ENCODE assay signal across 9 cellular contexts in the genomic region with DNA sequence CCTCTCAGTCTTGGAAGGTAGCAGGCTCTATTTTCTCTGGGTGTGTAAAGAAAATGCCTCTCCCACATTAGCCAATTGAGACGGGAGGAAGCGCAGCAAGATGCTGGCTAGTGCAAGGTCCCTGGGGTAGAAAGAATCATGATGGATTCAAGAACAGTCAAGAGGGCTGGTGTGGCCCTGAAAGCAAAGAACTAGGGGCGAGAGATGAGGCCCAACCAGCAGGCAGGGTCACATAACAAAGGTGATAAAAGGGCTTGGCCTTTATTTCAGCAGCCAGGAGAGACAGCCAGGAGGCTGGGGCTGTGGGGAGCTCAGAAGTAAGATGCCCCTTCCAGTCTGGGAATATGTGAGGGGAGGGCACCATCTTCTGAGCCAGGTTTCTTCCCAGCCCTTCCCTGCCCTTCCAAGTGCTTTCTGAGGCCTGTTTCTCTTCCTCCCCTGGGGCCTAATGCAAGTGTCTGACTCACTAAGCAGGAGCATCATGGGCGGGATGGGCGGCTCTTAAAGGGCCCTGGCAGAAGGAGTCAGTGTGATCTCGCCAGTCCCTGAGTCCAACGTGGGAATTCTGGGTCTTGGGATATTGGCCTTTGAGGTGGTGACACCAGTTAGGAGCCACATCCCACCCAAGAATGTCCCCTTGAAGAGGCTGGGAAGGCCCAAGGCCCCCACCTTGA. TPM values are rescaled to one million over a fixed set of nuclear protein-coding genes. Genes with fewer than 3 reads are reported as not detected.
DNase-seq lines count a peak whose midpoint lies in the region; ATAC-seq and TF ChIP-seq lines count a peak whose summit lies in the region.
"Had no signal": no experiment of that assay in that cellular context is flagged by ENCODE, and none has a peak within 500 bp of the region (broad histone marks: within the 10 kb centered on the region; RNA-seq: fewer than 3 reads in every experiment).

No MANE protein-coding gene starts in this region.

- peak overlapping the region; percentile 27 for H2AFZ ChIP-seq in fibroblast of lung (ENCODE audit: low read length)

- no peaks in the 10 kb centered on the region for H3K27me3 ChIP-seq in fibroblast of lung (ENCODE audit: control insufficient read depth, insufficient read depth, low read length)
- H3K27me3 ChIP-seq in sigmoid colon: no peaks in the 10 kb centered on the region

- peaks cover 72% of the 10 kb centered on the region for H3K4me1 Mint-ChIP-seq in activated CD4-positive, alpha-beta T cell treated with anti-CD3 and anti-CD28 coated beads, Interleukin-2, amount 10 ng/mL, durations not matched to agents 7 days and 5 days
- H3K4me1 Mint-ChIP-seq in T-cell: peaks cover 73 to 87% (median 83%) of the 10 kb centered on the region in 3 donors

- peak overlapping the region; percentile 55 for H3K27ac ChIP-seq in fibroblast of lung (ENCODE audit: insufficient read depth, low read length)
- peak overlapping the region; percentile 59 to 77 (median 66) for H3K27ac ChIP-seq in sigmoid colon
- H3K27ac ChIP-seq: VCaP had no signal

- no peak for DNase-seq in activated CD4-positive, alpha-beta T cell treated with anti-CD3 and anti-CD28 coated beads, Interleukin-2, amount 10 ng/mL, durations not matched to agents 7 days and 5 days
- DNase-seq in activated CD4-positive, alpha-beta T cell treated with anti-CD3 and anti-CD28 coated beads for 4 hours: no peak
- DNase-seq in T-cell (no peak), fibroblast of lung (ENCODE audit: low read depth in 2 of 2) (peak; percentile 88), sigmoid colon (peak; percentile 87), NCI-H1048 (lab: John Stamatoyannopoulos, UW) (no peak)

- H3K27me3 Mint-ChIP-seq in activated CD4-positive, alpha-beta T cell treated with anti-CD3 and anti-CD28 coated beads, Interleukin-2, amount 10 ng/mL, durations not matched to agents 7 days and 5 days: no peaks in the 10 kb centered on the region
- no peaks in the 10 kb centered on the region for H3K27me3 Mint-ChIP-seq in T-cell

- H3K36me3 ChIP-seq in fibroblast of lung (ENCODE audit: control insufficient read depth, insufficient read depth, low read length) (peaks cover 2% of the 10 kb centered on the region), sigmoid colon (peaks cover 0 to 6% (median 0%) of the 10 kb centered on the region in 4 donors)

- H3K4me1 ChIP-seq in fibroblast of lung (ENCODE audit: control insufficient read depth, extremely low read depth, insufficient read depth, low read length): peaks cover 12% of the 10 kb centered on the region
- H3K4me1 ChIP-seq in sigmoid colon: peaks cover 0 to 40% (median 25%) of the 10 kb centered on the region in 4 donors

- no peak overlapping the region for H3K9ac ChIP-seq in fibroblast of lung (ENCODE audit: insufficient read depth, low read length)

- no peaks in the 10 kb centered on the region for H4K20me1 ChIP-seq in fibroblast of lung (ENCODE audit: control insufficient read depth, extremely low read depth, insufficient read depth, low read length)

- TF ChIP-seq POLR2A in sigmoid colon (IDR thresholded peaks at IDR 0.05): no peak

- peak overlapping the region; percentile 81 for H3K27ac Mint-ChIP-seq in activated CD4-positive, alpha-beta T cell treated with anti-CD3 and anti-CD28 coated beads, Interleukin-2, amount 10 ng/mL, durations not matched to agents 7 days and 5 days
- peak overlapping the region; percentile 98 to 100 for H3K27ac Mint-ChIP-seq in T-cell

- 52 to 62% methylated on average over 7 of the region's 7 CpGs for WGBS in sigmoid colon, 2 donors

- TF ChIP-seq CTCF in fibroblast of lung (conservative IDR thresholded peaks at IDR 0.05 in 1 of 2, IDR thresholded peaks at IDR 0.05 in 1 of 2; ENCODE audit: low read depth in 1 of 2, low read length in 2 of 2) (no peak), sigmoid colon (IDR thresholded peaks at IDR 0.05) (no peak)

- peak overlapping the region; percentile 100 for H3K4me3 Mint-ChIP-seq in activated CD4-positive, alpha-beta T cell treated with anti-CD3 and anti-CD28 coated beads, Interleukin-2, amount 10 ng/mL, durations not matched to agents 7 days and 5 days
- H3K4me3 Mint-ChIP-seq in T-cell: peak overlapping the region; percentile 17 to 99 (median 50)

- peak overlapping the region; percentile 42 for H3K4me2 ChIP-seq in fibroblast of lung (ENCODE audit: extremely low read depth, insufficient read depth, low read length)

- ATAC-seq in T-cell (replicated peaks in 1 of 4): no peak
- no peak for ATAC-seq in HG03571 (IDR thresholded peaks at IDR 0.05; ENCODE audit: unreplicated experiment)
- ATAC-seq in HG02870 (IDR thresholded peaks at IDR 0.05; ENCODE audit: unreplicated experiment): no peak

- peaks cover 75% of the 10 kb centered on the region for H3K36me3 Mint-ChIP-seq in activated CD4-positive, alpha-beta T cell treated with anti-CD3 and anti-CD28 coated beads, Interleukin-2, amount 10 ng/mL, durations not matched to agents 7 days and 5 days (ENCODE audit: low read depth)
- H3K36me3 Mint-ChIP-seq in T-cell: peaks cover 25% of the 10 kb centered on the region

- H3K9me3 ChIP-seq in fibroblast of lung (ENCODE audit: control insufficient read depth, insufficient read depth, low read depth, low read length) (no peaks in the 10 kb centered on the region), sigmoid colon (no peaks in the 10 kb centered on the region)

- CTCF ChIA-PET in activated CD4-positive, alpha-beta T cell treated with anti-CD3 and anti-CD28 coated beads, Interleukin-2, amount 10 ng/mL, durations not matched to agents 7 days and 5 days (lab: Charles Lee): interaction anchor here (0.7 to 10.1 kb wide), 5 partner anchors 9 to 257 kb away, joined by 3 to 123 read pairs (median 4); no protein-coding TSS in a partner anchor
- CTCF ChIA-PET in T-cell (lab: Charles Lee): interaction anchor here in 1 of 2 donors (1.6 kb wide), 1 partner anchor 21 kb away, joined by 4 read pairs; no protein-coding TSS in a partner anchor

- H3K4me3 ChIP-seq in fibroblast of lung (replicated peaks in 1 of 4; ENCODE audit: control extremely low read depth in 1 of 4, insufficient read depth in 1 of 4, low read depth in 3 of 4, low read length in 4 of 4) (no peak overlapping the region), sigmoid colon (no peak overlapping the region)

- POLR2A ChIA-PET in activated CD4-positive, alpha-beta T cell treated with anti-CD3 and anti-CD28 coated beads, Interleukin-2, amount 10 ng/mL, durations not matched to agents 7 days and 5 days (lab: Charles Lee): no interaction called here
- POLR2A ChIA-PET in T-cell (lab: Charles Lee): interaction anchor here in 1 of 2 donors (0.6 kb wide), 1 partner anchor 41 kb away, joined by 3 read pairs; no protein-coding TSS in a partner anchor

- H3K79me2 ChIP-seq in fibroblast of lung (ENCODE audit: control insufficient read depth, insufficient read depth, low read length): peaks cover 19% of the 10 kb centered on the region

- intact Hi-C loops in sigmoid colon (cut with DNase I): no loop called here

- H3K9me3 Mint-ChIP-seq in activated CD4-positive, alpha-beta T cell treated with anti-CD3 and anti-CD28 coated beads, Interleukin-2, amount 10 ng/mL, durations not matched to agents 7 days and 5 days: no peaks in the 10 kb centered on the region
- no peaks in the 10 kb centered on the region for H3K9me3 Mint-ChIP-seq in T-cell

- no peak for TF ChIP-seq EP300 in sigmoid colon (IDR thresholded peaks at IDR 0.05)

RNA-seq across cellular contexts. Expression of a gene that starts 3.9 kb away (rescaled TPM):
- 100 to 1,000 TPM; 428 to 468 TPM for total RNA-seq in activated CD4-positive, alpha-beta T cell treated with anti-CD3 and anti-CD28 coated beads, Interleukin-2, amount 10 ng/mL, durations not matched to agents 7 days and 5 days
- total RNA-seq in T-cell (100 to 1,000 TPM; 390 to 711 (median 496) TPM), fibroblast of lung (23.6 and 43.6 TPM in 2 replicates), sigmoid colon (10 to 100 TPM in 3 of 4 donors, 1 to 10 TPM in 1; 9.5 to 37.7 (median 16.0) TPM)
- polyA plus RNA-seq in fibroblast of lung (18.8 and 22.2 TPM in 2 replicates), sigmoid colon (100 to 1,000 TPM in 1 of 3 donors, 10 to 100 TPM in 2; 13.8 to 119 (median 24.0) TPM)
- polyA plus RNA-seq in fibroblast of lung (2012): 15.0 and 16.3 TPM in 2 replicates
- 68.3 and 84.0 TPM in 2 replicates for polyA minus RNA-seq in fibroblast of lung (ENCODE audit: low replicate concordance)

RNA-seq across cellular contexts. Expression of a gene that starts 23.7 kb away (rescaled TPM):
- not detected for total RNA-seq in activated CD4-positive, alpha-beta T cell treated with anti-CD3 and anti-CD28 coated beads, Interleukin-2, amount 10 ng/mL, durations not matched to agents 7 days and 5 days
- total RNA-seq in T-cell: under 1 TPM in 3 of 5 donors, not detected in 2; 0.18 to 0.25 (median 0.19) TPM
- total RNA-seq in fibroblast of lung: not detected in 2 replicates
- polyA plus RNA-seq in fibroblast of lung: 0.06 TPM in 1 of 2 replicates, not detected in the other
- 0.12 TPM in 1 of 2 replicates, not detected in the other for polyA plus RNA-seq in fibroblast of lung (2012)
- polyA minus RNA-seq in fibroblast of lung (ENCODE audit: low replicate concordance): not detected in 2 replicates
- under 1 TPM in 2 of 4 donors, not detected in 2; 0.36 to 0.55 TPM for total RNA-seq in sigmoid colon
- 1 to 10 TPM in 2 of 3 donors, not detected in 1; 1.2 to 2.1 TPM for polyA plus RNA-seq in sigmoid colon

RNA-seq across cellular contexts. Expression of a gene that starts 53.5 kb away (rescaled TPM):
- 100 to 1,000 TPM in 1 of 2 experiments, 10 to 100 TPM in 1; 81.3 to 113 TPM for total RNA-seq in activated CD4-positive, alpha-beta T cell treated with anti-CD3 and anti-CD28 coated beads, Interleukin-2, amount 10 ng/mL, durations not matched to agents 7 days and 5 days
- total RNA-seq in T-cell (100 to 1,000 TPM; 149 to 185 (median 167) TPM), fibroblast of lung (111 and 117 TPM in 2 replicates), sigmoid colon (10 to 100 TPM; 63.1 to 93.1 (median 73.1) TPM)
- polyA plus RNA-seq in fibroblast of lung (127 and 199 TPM in 2 replicates), sigmoid colon (100 to 1,000 TPM in 1 of 3 donors, 10 to 100 TPM in 2; 54.1 to 119 (median 59.2) TPM)
- 68.9 and 89.8 TPM in 2 replicates for polyA plus RNA-seq in fibroblast of lung (2012)
- polyA minus RNA-seq in fibroblast of lung (ENCODE audit: low replicate concordance): 241 and 266 TPM in 2 replicates

Comparison
In these comparisons a context has a peak if more than half of its experiments do, and no peak if none do; other contexts are left out.
1. DNase-seq: peak in fibroblast of lung (2 of 2) and sigmoid colon (single experiment); none in activated CD4-positive, alpha-beta T cell treated with anti-CD3 and anti-CD28 coated beads, Interleukin-2, amount 10 ng/mL, durations not matched to agents 7 days and 5 days (single experiment), activated CD4-positive, alpha-beta T cell treated with anti-CD3 and anti-CD28 coated beads for 4 hours (0 of 2), T-cell (0 of 34) and NCI-H1048 (single experiment).